19 cellular contexts compared by ENCODE assay signal in the genomic region with DNA sequence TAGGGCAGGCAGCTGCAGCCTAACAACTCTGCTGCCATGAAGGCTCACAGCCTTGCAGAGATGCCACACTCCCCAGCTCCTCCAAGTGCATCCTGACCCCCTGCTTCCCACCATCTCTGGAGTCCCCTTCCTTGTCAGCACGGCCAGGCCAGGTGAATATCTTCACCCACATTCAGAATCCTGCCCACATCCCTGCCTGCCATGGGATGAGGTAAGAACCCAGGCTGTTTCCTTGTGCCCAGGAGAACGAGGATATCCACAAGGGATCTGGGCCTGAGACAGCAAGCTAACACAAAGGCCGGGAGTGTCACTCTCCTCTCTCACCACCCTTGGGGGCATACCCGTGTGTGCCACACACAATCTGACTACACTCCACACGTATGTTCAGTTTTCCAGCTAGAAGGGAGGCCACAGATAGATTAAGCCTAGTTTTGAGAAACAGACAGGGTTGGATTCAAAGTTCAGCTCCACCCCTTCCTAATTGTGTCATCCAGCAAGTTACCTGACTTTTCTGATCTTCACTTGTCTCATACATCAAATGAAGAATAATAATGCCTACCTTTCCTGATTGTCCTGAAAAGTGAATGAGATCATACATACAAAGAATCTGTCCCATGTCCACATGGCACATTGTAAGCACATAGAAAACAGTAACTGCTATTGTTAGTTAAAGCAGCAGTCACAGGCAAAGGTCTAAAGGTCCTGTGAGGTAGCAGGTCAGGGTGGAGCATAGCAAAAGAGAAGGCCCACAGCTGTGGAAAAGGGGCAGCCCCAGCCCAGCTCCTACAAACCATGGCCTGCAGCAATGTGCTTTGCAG. TPM values are rescaled to one million over a fixed set of nuclear protein-coding genes. Genes with fewer than 3 reads are reported as not detected.
DNase-seq lines count a peak whose midpoint lies in the region; ATAC-seq, FAIRE-seq and TF ChIP-seq lines count a peak whose summit lies in the region.
"Had no signal": no experiment of that assay in that cellular context is flagged by ENCODE, and none has a peak within 500 bp of the region (broad histone marks: within the 10 kb centered on the region; RNA-seq: fewer than 3 reads in every experiment).

No MANE protein-coding gene starts in this region.

- H4K20me1 ChIP-seq in H1 (replicated peaks in 1 of 2; ENCODE audit: control insufficient read depth in 1 of 2, insufficient read depth in 2 of 2, low read length in 2 of 2) = no peaks in the 10 kb centered on the region

- no peak for TF ChIP-seq EP300 in H1 (IDR thresholded peaks at IDR 0.05; ENCODE audit: borderline replicate concordance in 1 of 2, low read depth in 2 of 2, low read length in 2 of 2)

- no peak overlapping the region for H2AK5ac ChIP-seq in H1 (ENCODE audit: low read depth, low read length)

- WGBS in H1 (ENCODE audit: extremely low coverage in 1 of 2, insufficient coverage in 1 of 2, insufficient read length in 1 of 2, insufficient replicate concordance in 2 of 2, low coverage in 1 of 2, low lambda C conversion rate in 2 of 2, missing lambda C conversion rate in 1 of 2), 2 experiments = 89% methylated on average over 5 of the region's 5 CpGs; no CpG with 5 or more reads in 1 of the 2 experiments
- WGBS in psoas muscle, 3 donors = 53 to 62% (median 56%) methylated on average over 5 of the region's 5 CpGs

- FAIRE-seq in HTR-8/SVneo (lab: Jason Lieb, UNC) = peak; percentile 36
- FAIRE-seq in H1 (lab: Jason Lieb, UNC) = no peak

- no peak overlapping the region for H4K5ac ChIP-seq in H1 (ENCODE audit: insufficient read length, low read depth, low read length)

- H3K18ac ChIP-seq in H1 (ENCODE audit: extremely low read depth, low read length) = no peak overlapping the region

- no peaks in the 10 kb centered on the region; a peak in 1 of 8 replicates for H3K36me3 ChIP-seq in H1 (ENCODE audit: control insufficient read depth in 2 of 4, insufficient read depth in 4 of 4, low read length in 3 of 4)
- no peaks in the 10 kb centered on the region for H3K36me3 ChIP-seq in muscle layer of duodenum (ENCODE audit: control insufficient read depth in 1 of 2, insufficient read depth in 2 of 2, low read length in 2 of 2)
- H3K36me3 ChIP-seq in psoas muscle (ENCODE audit: insufficient read depth in 1 of 2, low read depth in 1 of 2) = no peaks in the 10 kb centered on the region
- H3K36me3 ChIP-seq: ascending aorta, esophagus muscularis mucosa, SJCRH30 had no signal

- peak overlapping the region; percentile 11; the same call in 1 of the 2 replicates for H4K8ac ChIP-seq in H1 (ENCODE audit: extremely low read depth, insufficient read depth, low read length)

- DNase-seq in HTR-8/SVneo (ENCODE audit: insufficient read length, low spot score) (no peak), H1 (ENCODE audit: low read depth in 1 of 2, low spot score in 2 of 2) (no peak), Right ventricle myocardium superior (no peak), cardiac septum (ENCODE audit: low spot score) (no peak), psoas muscle (no peak)
- DNase-seq: ACHN, KBM-7, NCI-H1092, NCI-H2081, NCI-H510A treated with DMSO at 0.1 percent for 48 hours, right cardiac atrium, SJCRH30 had no signal

- H2BK5ac ChIP-seq in H1 (ENCODE audit: low read depth, low read length) = no peak overlapping the region

- H2BK12ac ChIP-seq in H1 (ENCODE audit: low read depth, low read length) = no peak overlapping the region

- no peak overlapping the region for H3K9ac ChIP-seq in H1 (replicated peaks in 1 of 4; ENCODE audit: extremely low read depth in 1 of 4, low read depth in 3 of 4, low read length in 3 of 4)

- ATAC-seq in Right ventricle myocardium superior (ENCODE audit: poor library complexity) = no peak
- ATAC-seq in psoas muscle = no peak
- ATAC-seq in GM21526 (IDR thresholded peaks at IDR 0.05; ENCODE audit: low FRiP score, unreplicated experiment) = no peak
- ATAC-seq: right cardiac atrium had no signal

- TF ChIP-seq POLR2A in H1 (IDR thresholded peaks at IDR 0.05; ENCODE audit: control extremely low read depth in 1 of 2, low read depth in 2 of 2, low read length in 2 of 2) = no peak

- no peak overlapping the region for H3K56ac ChIP-seq in H1 (replicated peaks; ENCODE audit: insufficient read length, low read depth, low read length)

- H2AFZ ChIP-seq in H1 (ENCODE audit: low read length) = no peak overlapping the region

- H3K27me3 ChIP-seq in H1 (replicated peaks in 1 of 4; ENCODE audit: control insufficient read depth in 3 of 4, extremely low read depth in 1 of 4, insufficient read depth in 3 of 4, low read length in 3 of 4) (no peaks in the 10 kb centered on the region), muscle layer of duodenum (ENCODE audit: low read depth, low read length) (no peaks in the 10 kb centered on the region), psoas muscle (ENCODE audit: insufficient read depth in 3 of 3, low read length in 2 of 3) (no peaks in the 10 kb centered on the region)
- H3K27me3 ChIP-seq: ascending aorta, esophagus muscularis mucosa had no signal

- H3K23me2 ChIP-seq in H1 (ENCODE audit: low read depth, low read length) = no peaks in the 10 kb centered on the region; the same call in 1 of the 2 replicates

- no peak for TF ChIP-seq CTCF in 22Rv1 (IDR thresholded peaks at IDR 0.05)
- TF ChIP-seq CTCF in H1 (IDR thresholded peaks at IDR 0.05; ENCODE audit: control extremely low read depth in 1 of 3, insufficient read depth in 1 of 3, low read depth in 1 of 3, low read length in 3 of 3) = no peak
- TF ChIP-seq CTCF in psoas muscle (IDR thresholded peaks at IDR 0.05) = no peak

- no peak overlapping the region for H4K91ac ChIP-seq in H1 (replicated peaks; ENCODE audit: insufficient read length, low read length)

- peak overlapping the region; percentile 37 for H3K27ac ChIP-seq in 22Rv1
- H3K27ac ChIP-seq in H1 (ENCODE audit: low read depth, low read length) = no peak overlapping the region
- H3K27ac ChIP-seq in muscle layer of duodenum (ENCODE audit: low read length) = peak overlapping the region; percentile 27
- no peak overlapping the region for H3K27ac ChIP-seq in psoas muscle
- H3K27ac ChIP-seq: ascending aorta, coronary artery, esophagus muscularis mucosa, SJCRH30 had no signal

- H3K4me3 ChIP-seq in H1 (ENCODE audit: extremely low read depth in 1 of 4, insufficient read depth in 2 of 4, low read depth in 3 of 4, low read length in 4 of 4) (no peak overlapping the region), muscle layer of duodenum (ENCODE audit: low read depth in 1 of 2, low read length in 2 of 2) (no peak overlapping the region), psoas muscle (no peak overlapping the region)
- H3K4me3 ChIP-seq: ascending aorta, coronary artery, esophagus muscularis mucosa, lung, SJCRH30 had no signal

- H3K4me2 ChIP-seq in H1 (ENCODE audit: insufficient read depth in 1 of 2, low read depth in 2 of 2, low read length in 2 of 2) = no peak overlapping the region

- H2BK15ac ChIP-seq in H1 (ENCODE audit: low read length) = no peak overlapping the region

- no peaks in the 10 kb centered on the region for H3K9me3 ChIP-seq in H1 (ENCODE audit: insufficient read depth in 2 of 2, low read depth in 1 of 2, low read length in 1 of 2)
- H3K9me3 ChIP-seq in muscle layer of duodenum (ENCODE audit: control insufficient read depth in 1 of 2, low read length in 2 of 2) = no peaks in the 10 kb centered on the region
- no peaks in the 10 kb centered on the region for H3K9me3 ChIP-seq in psoas muscle
- H3K9me3 ChIP-seq: ascending aorta, esophagus muscularis mucosa, SJCRH30 had no signal

- no peak overlapping the region for H2BK120ac ChIP-seq in H1 (replicated peaks; ENCODE audit: low read depth, low read length)

- H3K14ac ChIP-seq in H1 (ENCODE audit: insufficient read length) = no peak overlapping the region

- CTCF ChIA-PET in H1 (lab: Charles Lee; ENCODE audit: partially characterized antibody) = interaction anchor here (0.6 to 3.2 kb wide), 10 partner anchors 9 to 588 kb away, joined by 3 to 12 read pairs (median 4); partner anchors contain the start of gene RNF43

- H3K79me2 ChIP-seq in H1 (ENCODE audit: control insufficient read depth in 1 of 2, insufficient read depth in 2 of 2, low read length in 2 of 2) = no peaks in the 10 kb centered on the region

- no peak overlapping the region for H2BK20ac ChIP-seq in H1 (ENCODE audit: low read length)

- H3K4me1 ChIP-seq in H1 (replicated peaks in 1 of 4; ENCODE audit: control insufficient read depth in 3 of 4, insufficient read depth in 4 of 4, low read length in 3 of 4) (no peaks in the 10 kb centered on the region), muscle layer of duodenum (ENCODE audit: control insufficient read depth in 1 of 2, insufficient read depth in 2 of 2, low read length in 2 of 2) (peaks cover 0 to 10% of the 10 kb centered on the region in 2 donors), psoas muscle (no peaks in the 10 kb centered on the region)
- H3K4me1 ChIP-seq: ascending aorta, esophagus muscularis mucosa, SJCRH30 had no signal

- TF ChIP-seq RAD21 in H1 (IDR thresholded peaks at IDR 0.05 in 1 of 2, conservative IDR thresholded peaks at IDR 0.05 in 1 of 2; ENCODE audit: low read depth in 2 of 2, low read length in 2 of 2) = no peak

- no peaks in the 10 kb centered on the region for H3K79me1 ChIP-seq in H1 (ENCODE audit: low read depth, low read length)

- no peak overlapping the region for H3K23ac ChIP-seq in H1 (ENCODE audit: insufficient read length)

- POLR2A ChIA-PET in H1 (lab: Charles Lee; ENCODE audit: partially characterized antibody) = interaction anchor here (0.6 to 1.6 kb wide), 2 partner anchors 22 to 25 kb away, joined by 3 to 6 read pairs; no protein-coding TSS in a partner anchor

- intact Hi-C loops in Right ventricle myocardium superior (cut with DNase I) (no loop called here), cardiac septum (cut with DNase I) (no loop called here), psoas muscle (cut with DNase I) (no loop called here)

- H3K4ac ChIP-seq in H1 (replicated peaks; ENCODE audit: insufficient read length, low read depth, low read length) = no peak overlapping the region

RNA-seq across cellular contexts. Expression of gene SUPT4H1, which starts 17.4 kb away (rescaled TPM):
- total RNA-seq in H1 (2021; fragmentation: NEBNext Ultra II Directional; extraction: Animal tissue kit (Norgen Biotek cat#: 25700)) = 103 and 112 TPM in 2 replicates
- 115 and 143 TPM in 2 replicates for polyA plus RNA-seq in H1 (2011; rRNA removed)
- polyA plus RNA-seq in H1 (2011; cell fraction: cytosol; rRNA removed) = 144 TPM
- 67.4 TPM for polyA plus RNA-seq in H1 (2011; cell fraction: nucleus; rRNA removed)
- 166 to 180 TPM (median 170 TPM) in 4 replicates for polyA plus RNA-seq in H1 (2012, experiment 1 of 2)
- polyA plus RNA-seq in H1 (2012, experiment 2 of 2) = 181 TPM
- 66.5 TPM for polyA plus RNA-seq in H1 (2013, experiment 1 of 2)
- polyA plus RNA-seq in H1 (2013, experiment 2 of 2) = 66.6 TPM
- polyA minus RNA-seq in H1 (2011; rRNA and poly(A)+ RNA removed) = 73.5 and 87.0 TPM in 2 replicates
- 50.8 TPM for polyA minus RNA-seq in H1 (2011; cell fraction: cytosol; rRNA and poly(A)+ RNA removed)
- polyA minus RNA-seq in H1 (2011; cell fraction: nucleus; rRNA and poly(A)+ RNA removed) = 33.5 TPM
- 59.2 TPM for total RNA-seq in Right ventricle myocardium superior
- total RNA-seq in cardiac septum = 49.4 TPM
- total RNA-seq in psoas muscle = 10 to 100 TPM; 52.1 to 58.9 (median 56.2) TPM
- polyA plus RNA-seq in psoas muscle = 10 to 100 TPM; 56.6 to 86.8 (median 71.3) TPM

RNA-seq across cellular contexts. Expression of gene TSPOAP1, which starts 40.8 kb away (rescaled TPM):
- total RNA-seq in H1 (2021; fragmentation: NEBNext Ultra II Directional; extraction: Animal tissue kit (Norgen Biotek cat#: 25700)) = 9.2 and 9.8 TPM in 2 replicates
- 7.6 and 9.8 TPM in 2 replicates for polyA plus RNA-seq in H1 (2011; rRNA removed)
- 13.8 TPM for polyA plus RNA-seq in H1 (2011; cell fraction: cytosol; rRNA removed)
- 69.7 TPM for polyA plus RNA-seq in H1 (2011; cell fraction: nucleus; rRNA removed)
- 14.7 to 18.9 TPM (median 15.9 TPM) in 4 replicates for polyA plus RNA-seq in H1 (2012, experiment 1 of 2)
- 6.2 TPM for polyA plus RNA-seq in H1 (2012, experiment 2 of 2)
- 4.8 TPM for polyA plus RNA-seq in H1 (2013, experiment 1 of 2)
- 4.1 TPM for polyA plus RNA-seq in H1 (2013, experiment 2 of 2)
- 2.9 and 6.6 TPM in 2 replicates for polyA minus RNA-seq in H1 (2011; rRNA and poly(A)+ RNA removed)
- polyA minus RNA-seq in H1 (2011; cell fraction: cytosol; rRNA and poly(A)+ RNA removed) = 5.8 TPM
- polyA minus RNA-seq in H1 (2011; cell fraction: nucleus; rRNA and poly(A)+ RNA removed) = 8.9 TPM
- total RNA-seq in Right ventricle myocardium superior = 13.6 TPM
- 10.7 TPM for total RNA-seq in cardiac septum
- 1 to 10 TPM; 2.3 to 6.6 (median 4.4) TPM for total RNA-seq in psoas muscle
- polyA plus RNA-seq in psoas muscle = 1 to 10 TPM in 2 of 3 donors, under 1 TPM in 1; 0.40 to 2.1 (median 1.2) TPM

RNA-seq across cellular contexts. Expression of gene RNF43, which starts 47.9 kb away (rescaled TPM):
- total RNA-seq in H1 (2021; fragmentation: NEBNext Ultra II Directional; extraction: Animal tissue kit (Norgen Biotek cat#: 25700)) = 0.89 and 2.4 TPM in 2 replicates
- polyA plus RNA-seq in H1 (2011; rRNA removed) (1.5 and 2.3 TPM in 2 replicates), psoas muscle (under 1 TPM in 2 of 3 donors, not detected in 1; 0.03 to 0.25 TPM)
- 1.0 TPM for polyA plus RNA-seq in H1 (2011; cell fraction: cytosol; rRNA removed)
- 2.4 TPM for polyA plus RNA-seq in H1 (2011; cell fraction: nucleus; rRNA removed)
- 0.93 to 1.1 TPM (median 1.0 TPM) in 4 replicates for polyA plus RNA-seq in H1 (2012, experiment 1 of 2)
- polyA plus RNA-seq in H1 (2012, experiment 2 of 2) = 0.37 TPM
- polyA plus RNA-seq in H1 (2013, experiment 1 of 2) = 1.2 TPM
- 2.0 TPM for polyA plus RNA-seq in H1 (2013, experiment 2 of 2)
- polyA minus RNA-seq in H1 (2011; rRNA and poly(A)+ RNA removed) = 1.4 and 2.0 TPM in 2 replicates
- 1.0 TPM for polyA minus RNA-seq in H1 (2011; cell fraction: cytosol; rRNA and poly(A)+ RNA removed)
- polyA minus RNA-seq in H1 (2011; cell fraction: nucleus; rRNA and poly(A)+ RNA removed) = 1.9 TPM
- total RNA-seq in Right ventricle myocardium superior (3.8 TPM), cardiac septum (1.6 TPM), psoas muscle (under 1 TPM in 2 of 4 donors, not detected in 2; 0.04 to 0.07 TPM)
- total RNA-seq: SJCRH30 had no signal

Comparison
In these comparisons a context has a peak if more than half of its experiments do, and no peak if none do; other contexts are left out.
1. H3K27ac ChIP-seq: peak in 22Rv1 (single experiment) and muscle layer of duodenum (single experiment); none in H1 (single experiment) and psoas muscle (single experiment).